18 cellular contexts compared by ENCODE assay signal in genomic region chr3:94158461-94158860, GRCh38.
"Had no signal": no experiment of that assay in that cellular context is flagged by ENCODE, and none has a peak within 500 bp of the region (broad histone marks: within the 10 kb centered on the region; RNA-seq: fewer than 3 reads in every experiment).

No MANE protein-coding gene starts in this region.

- FAIRE-seq: endothelial cell of umbilical vein, frontal cortex had no signal

- H3K27ac ChIP-seq: heart left ventricle, thoracic aorta had no signal

- H3K27ac Mint-ChIP-seq: mesothelial cell of epicardium; stimulated activated effector memory CD8-positive, alpha-beta T cell treated with anti-CD3 and anti-CD28 coated beads, Interleukin-12 subunit alpha, Interleukin-12 subunit beta, amount 100 ng/mL, for 72 hours had no signal

- DNase-seq: activated CD4-positive, alpha-beta T cell treated with anti-CD3 and anti-CD28 coated beads, Interleukin-2, amount 50 U/mL, for 1 hour; activated naive CD4-positive, alpha-beta T cell; activated T-cell treated with anti-CD3 and anti-CD28 coated beads for 4 hours; aorta; central memory CD4-positive, alpha-beta T cell; cortex of kidney; effector CD4-positive, alpha-beta T cell; heart left ventricle; left colon; nephron progenitor cell; occipital lobe; stimulated activated CD4-positive, alpha-beta T cell treated with anti-CD3 and anti-CD28 coated beads, Interleukin-1b, Interleukin-23, amount 100 ng/mL, for 48 hours had no signal

- H3K36me3 ChIP-seq: heart left ventricle, thoracic aorta had no signal

- H3K36me3 Mint-ChIP-seq: mesothelial cell of epicardium; stimulated activated effector memory CD8-positive, alpha-beta T cell treated with anti-CD3 and anti-CD28 coated beads, Interleukin-12 subunit alpha, Interleukin-12 subunit beta, amount 100 ng/mL, for 72 hours had no signal

- H3K4me1 Mint-ChIP-seq: nephron progenitor cell; stimulated activated effector memory CD8-positive, alpha-beta T cell treated with anti-CD3 and anti-CD28 coated beads, Interleukin-12 subunit alpha, Interleukin-12 subunit beta, amount 100 ng/mL, for 72 hours had no signal

- H3K4me1 ChIP-seq: heart left ventricle had no signal

- H3K9me3 ChIP-seq: heart left ventricle, thoracic aorta had no signal

- ATAC-seq: heart left ventricle; stimulated activated effector memory CD8-positive, alpha-beta T cell treated with anti-CD3 and anti-CD28 coated beads, Interleukin-12 subunit alpha, Interleukin-12 subunit beta, amount 100 ng/mL, for 72 hours had no signal

- H3K9me3 Mint-ChIP-seq: mesothelial cell of epicardium; nephron progenitor cell; stimulated activated effector memory CD8-positive, alpha-beta T cell treated with anti-CD3 and anti-CD28 coated beads, Interleukin-12 subunit alpha, Interleukin-12 subunit beta, amount 100 ng/mL, for 72 hours had no signal

- H3K4me3 Mint-ChIP-seq: mesothelial cell of epicardium; nephron progenitor cell; stimulated activated effector memory CD8-positive, alpha-beta T cell treated with anti-CD3 and anti-CD28 coated beads, Interleukin-12 subunit alpha, Interleukin-12 subunit beta, amount 100 ng/mL, for 72 hours had no signal

- H3K4me3 ChIP-seq: heart left ventricle, lung had no signal
